ENCODE assay signal across 1 cellular context in the genomic region with DNA sequence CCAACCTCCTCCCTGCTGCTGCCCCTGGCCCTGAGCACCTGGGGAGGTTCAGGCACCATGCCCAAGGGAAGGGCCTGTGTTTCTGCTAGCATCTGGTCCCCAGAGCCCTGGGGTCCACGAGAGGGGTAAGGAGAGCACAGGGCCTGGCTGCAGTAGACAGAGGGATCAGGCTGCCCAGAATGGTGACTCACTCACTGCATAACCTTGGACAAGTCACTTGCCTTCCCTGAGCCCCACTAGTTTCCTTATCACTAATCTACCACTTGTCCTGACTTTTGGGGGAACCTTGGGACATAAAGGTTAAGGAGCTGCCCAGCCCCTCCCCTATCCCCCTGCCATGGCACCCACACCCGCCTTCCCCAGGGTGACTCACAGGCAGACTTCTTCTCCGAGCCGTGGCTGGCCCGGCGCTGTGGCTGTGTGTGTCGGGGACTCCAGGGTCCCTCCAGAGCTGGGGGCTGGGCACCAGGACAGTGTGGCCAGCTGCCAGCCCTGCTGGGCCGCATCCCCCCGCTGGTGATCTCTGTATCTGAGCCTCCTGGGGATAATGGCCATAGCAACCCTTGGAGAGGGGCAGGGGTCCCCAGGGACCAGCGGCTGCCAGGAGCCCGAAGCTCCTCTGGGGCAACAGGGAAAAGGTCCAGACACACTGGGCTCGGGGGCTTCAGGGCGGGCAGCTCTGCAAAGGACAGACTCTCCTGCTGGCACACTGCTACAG.
A peak's percentile ranks its signal among the peaks of the same experiment; 100 is the strongest.
TF ChIP-seq lines count a peak whose summit lies in the region.

No MANE protein-coding gene starts in this region.

TF ChIP-seq in A549, 52 proteins besides CTCF, POLR2A, EP300 and RAD21 (continued from another document):
- TF ChIP-seq FOSL2 (IDR thresholded peaks at IDR 0.05) (no peak), FOSL2 (CRISPR knock-in tag; IDR thresholded peaks at IDR 0.05) (peak; percentile 58)
